ENCODE assay signal across 13 cellular contexts in genomic region chr13:100518394-100519062, GRCh38.
"Had no signal": no experiment of that assay in that cellular context is flagged by ENCODE, and none has a peak within 500 bp of the region (broad histone marks: within the 10 kb centered on the region; RNA-seq: fewer than 3 reads in every experiment).

No MANE protein-coding gene starts in this region.

- DNase-seq: activated CD4-positive, alpha-beta T cell treated with anti-CD3 and anti-CD28 coated beads, Interleukin-2, amount 50 U/mL, for 48 hours; activated CD8-positive, alpha-beta memory T cell treated with anti-CD3 and anti-CD28 coated beads, Interleukin-2, amount 50 U/mL, for 48 hours; activated naive CD4-positive, alpha-beta T cell treated with anti-CD3 and anti-CD28 coated beads for 36 hours; foreskin melanocyte; head of caudate nucleus; substantia nigra; transverse colon had no signal

- H3K36me3 ChIP-seq: transverse colon had no signal

- H3K27ac Mint-ChIP-seq: activated naive CD4-positive, alpha-beta T cell treated with anti-CD3 and anti-CD28 coated beads for 36 hours; activated T-helper 1 cell treated with anti-CD3 and anti-CD28 coated beads, Interleukin-12 subunit alpha, Interleukin-12 subunit beta, Interleukin-2, Interleukin-4 antibody, amounts not matched to agents 30 ng/mL and 10 ng/mL and 1 ng/mL, durations not matched to agents 14 hours and 24 hours and 36 hours; stimulated activated memory B cell treated with anti-CD40 and anti-IgM and Interleukin-4, amounts not matched to agents 10 μg/mL and 1 μg/mL and 100 μg/mL, for 72 hours had no signal

- FAIRE-seq: colon, endothelial cell of umbilical vein, islet of Langerhans had no signal

- H3K4me3 Mint-ChIP-seq: activated naive CD4-positive, alpha-beta T cell treated with anti-CD3 and anti-CD28 coated beads for 36 hours; activated T-helper 1 cell treated with anti-CD3 and anti-CD28 coated beads, Interleukin-12 subunit alpha, Interleukin-12 subunit beta, Interleukin-2, Interleukin-4 antibody, amounts not matched to agents 30 ng/mL and 10 ng/mL and 1 ng/mL, durations not matched to agents 14 hours and 24 hours and 36 hours; stimulated activated memory B cell treated with anti-CD40 and anti-IgM and Interleukin-4, amounts not matched to agents 10 μg/mL and 1 μg/mL and 100 μg/mL, for 72 hours had no signal

- H3K27me3 Mint-ChIP-seq: stimulated activated memory B cell treated with anti-CD40 and anti-IgM and Interleukin-4, amounts not matched to agents 10 μg/mL and 1 μg/mL and 100 μg/mL, for 72 hours had no signal

- H3K9me3 ChIP-seq: transverse colon had no signal

- ATAC-seq: activated CD4-positive, CD25-positive, alpha-beta regulatory T cell treated with anti-CD3 and anti-CD28 coated beads, Interleukin-2, amount 50 U/mL, for 24 hours; stimulated activated memory B cell treated with anti-CD40 and anti-IgM and Interleukin-4, amounts not matched to agents 10 μg/mL and 1 μg/mL and 100 μg/mL, for 72 hours had no signal

- H3K9me3 Mint-ChIP-seq: activated naive CD4-positive, alpha-beta T cell treated with anti-CD3 and anti-CD28 coated beads for 36 hours; activated T-helper 1 cell treated with anti-CD3 and anti-CD28 coated beads, Interleukin-12 subunit alpha, Interleukin-12 subunit beta, Interleukin-2, Interleukin-4 antibody, amounts not matched to agents 30 ng/mL and 10 ng/mL and 1 ng/mL, durations not matched to agents 14 hours and 24 hours and 36 hours; stimulated activated memory B cell treated with anti-CD40 and anti-IgM and Interleukin-4, amounts not matched to agents 10 μg/mL and 1 μg/mL and 100 μg/mL, for 72 hours had no signal

- H3K27me3 ChIP-seq: transverse colon had no signal
